ENCODE assay signal across 8 cellular contexts in genomic region chr17:76671912-76672262, GRCh38. TPM values are rescaled to one million over a fixed set of nuclear protein-coding genes. Genes with fewer than 3 reads are reported as not detected.
A peak's percentile ranks its signal among the peaks of the same experiment; 100 is the strongest.
DNase-seq lines count a peak whose midpoint lies in the region; ATAC-seq and TF ChIP-seq lines count a peak whose summit lies in the region.

No MANE protein-coding gene starts in this region.

- 0 out of 2 replicates have a peak, but pooled peaks cover 12% of the 10 kb centered on the region for H3F3A ChIP-seq in GM23338 (replicated peaks; ENCODE audit: low read depth)

- TF ChIP-seq CTCF in AG04450 (IDR thresholded peaks at IDR 0.05; ENCODE audit: low read depth, low read length): no peak
- TF ChIP-seq CTCF in GM23338 (conservative IDR thresholded peaks at IDR 0.05; ENCODE audit: low read depth in 2 of 2): no peak
- TF ChIP-seq CTCF in GM13977 (IDR thresholded peaks at IDR 0.05; ENCODE audit: extremely low read depth, insufficient read depth, missing control alignments): no peak

- CTCF ChIA-PET in AG04450 (lab: Charles Lee): interaction anchor here (0.6 to 2.0 kb wide), 7 partner anchors 10 to 168 kb away, joined by 3 to 15 read pairs (median 3); no protein-coding TSS in a partner anchor

- peaks cover 17% of the 10 kb centered on the region for H3K4me1 Mint-ChIP-seq in GM23338
- H3K4me1 Mint-ChIP-seq in activated T-helper 2 cell treated with anti-CD3 and anti-CD28 coated beads, Interferon-gamma antibody, Interleukin-2, Interleukin-4, amounts not matched to agents 10 μg/mL and 5 μg/mL and 100 μg/mL, durations not matched to agents 14 hours and 24 hours and 36 hours (ENCODE audit: low read depth): peaks cover 24% of the 10 kb centered on the region

- H3K27me3 ChIP-seq in AG04450 (ENCODE audit: control insufficient read depth, insufficient read depth, low read length) (no peaks in the 10 kb centered on the region), GM23338 (ENCODE audit: insufficient read depth) (no peaks in the 10 kb centered on the region)

- POLR2A ChIA-PET in AG04450 (lab: Yijun Ruan, JAX): interaction anchor here (0.6 to 2.1 kb wide), 9 partner anchors 12 to 142 kb away, joined by 3 to 9 read pairs (median 3); partner anchors contain the start of genes JMJD6, METTL23 and MXRA7

- H3K27me3 Mint-ChIP-seq in GM23338 (ENCODE audit: insufficient read depth, low read depth, poor library complexity): peaks cover 10% of the 10 kb centered on the region
- H3K27me3 Mint-ChIP-seq in activated T-helper 2 cell treated with anti-CD3 and anti-CD28 coated beads, Interferon-gamma antibody, Interleukin-2, Interleukin-4, amounts not matched to agents 10 μg/mL and 5 μg/mL and 100 μg/mL, durations not matched to agents 14 hours and 24 hours and 36 hours (ENCODE audit: low read depth): no peaks in the 10 kb centered on the region

- in situ Hi-C loops in GM13977 (cut with MboI; ENCODE audit: low pct_unique_long_range_greater_than_20kb, low sequenced_read_pairs, unreplicated experiment): no loop called here

- H3K79me2 ChIP-seq in GM23338 (replicated peaks; ENCODE audit: insufficient read depth): no peaks in the 10 kb centered on the region

- no peaks in the 10 kb centered on the region for H3K36me3 ChIP-seq in GM23338 (ENCODE audit: insufficient read depth)

- H4K20me1 ChIP-seq in GM23338 (replicated peaks; ENCODE audit: insufficient read depth): no peaks in the 10 kb centered on the region

- H3K27ac ChIP-seq in AG04450 (ENCODE audit: low read depth, low read length): peak overlapping the region; percentile 33
- peak overlapping the region; percentile 87 for H3K27ac ChIP-seq in GM23338 (ENCODE audit: low read depth)
- H3K27ac ChIP-seq in temporal lobe (ENCODE audit: low read depth, low read length): peak overlapping the region; percentile 90

- no peaks in the 10 kb centered on the region for H3K9me3 Mint-ChIP-seq in GM23338
- H3K9me3 Mint-ChIP-seq in activated T-helper 2 cell treated with anti-CD3 and anti-CD28 coated beads, Interferon-gamma antibody, Interleukin-2, Interleukin-4, amounts not matched to agents 10 μg/mL and 5 μg/mL and 100 μg/mL, durations not matched to agents 14 hours and 24 hours and 36 hours: peaks cover 8% of the 10 kb centered on the region

- no peaks in the 10 kb centered on the region for H3K36me3 Mint-ChIP-seq in GM23338 (ENCODE audit: low read depth)
- peaks cover 6% of the 10 kb centered on the region for H3K36me3 Mint-ChIP-seq in activated T-helper 2 cell treated with anti-CD3 and anti-CD28 coated beads, Interferon-gamma antibody, Interleukin-2, Interleukin-4, amounts not matched to agents 10 μg/mL and 5 μg/mL and 100 μg/mL, durations not matched to agents 14 hours and 24 hours and 36 hours (ENCODE audit: low read depth)

- peak overlapping the region; percentile 90 for H3K4me3 Mint-ChIP-seq in GM23338
- H3K4me3 Mint-ChIP-seq in activated T-helper 2 cell treated with anti-CD3 and anti-CD28 coated beads, Interferon-gamma antibody, Interleukin-2, Interleukin-4, amounts not matched to agents 10 μg/mL and 5 μg/mL and 100 μg/mL, durations not matched to agents 14 hours and 24 hours and 36 hours (ENCODE audit: low read depth): peak overlapping the region; percentile 91

- H3K9me3 ChIP-seq in AG04450 (ENCODE audit: control insufficient read depth, insufficient read depth, low read length) (no peaks in the 10 kb centered on the region), iPS-18c (ENCODE audit: control insufficient read depth, insufficient read depth, low read length) (no peaks in the 10 kb centered on the region)

- DNase-seq in AG04450 (ENCODE audit: low read depth, low spot score) (no peak), GM23338 (ENCODE audit: low spot score) (no peak), GM13977 (ENCODE audit: low spot score) (no peak), GOT3 (lab: John Stamatoyannopoulos, UW) (no peak)
- no peak for DNase-seq in activated T-helper 2 cell treated with anti-CD3 and anti-CD28 coated beads, Interferon-gamma antibody, Interleukin-2, Interleukin-4, amounts not matched to agents 10 μg/mL and 5 μg/mL and 100 μg/mL, durations not matched to agents 14 hours and 24 hours and 36 hours (ENCODE audit: low spot score)
- no peak for DNase-seq in stimulated activated naive CD4-positive, alpha-beta T cell treated with Interleukin-2 at 50 U/mL for 16 hours (lab: John Stamatoyannopoulos, UW)

- peak overlapping the region; percentile 92 for H3K27ac Mint-ChIP-seq in GM23338
- H3K27ac Mint-ChIP-seq in activated T-helper 2 cell treated with anti-CD3 and anti-CD28 coated beads, Interferon-gamma antibody, Interleukin-2, Interleukin-4, amounts not matched to agents 10 μg/mL and 5 μg/mL and 100 μg/mL, durations not matched to agents 14 hours and 24 hours and 36 hours: peak overlapping the region; percentile 90

- H3K4me2 ChIP-seq in GM23338: peak overlapping the region; percentile 89

- ATAC-seq in GM23338: peak; percentile 7

- H2AFZ ChIP-seq in GM23338: peak overlapping the region; percentile 85

- intact Hi-C loops in activated T-helper 2 cell treated with anti-CD3 and anti-CD28 coated beads, Interferon-gamma antibody, Interleukin-2, Interleukin-4, amounts not matched to agents 10 μg/mL and 5 μg/mL and 100 μg/mL, durations not matched to agents 14 hours and 24 hours and 36 hours (cut with micrococcal nuclease): no loop called here

- H3K4me1 ChIP-seq in GM23338 (ENCODE audit: insufficient read depth): peaks cover 14% of the 10 kb centered on the region

- H3K4me3 ChIP-seq in AG04450 (ENCODE audit: low read depth, low read length) (peak overlapping the region; percentile 75), GM23338 (peak overlapping the region; percentile 67), iPS-18c (ENCODE audit: insufficient read depth, low read depth, low read length) (peak overlapping the region; percentile 65)

- H3K9me2 ChIP-seq in GM23338 (ENCODE audit: insufficient read depth): peaks cover 2% of the 10 kb centered on the region; the same call in 1 of the 2 replicates

TF ChIP-seq in GM23338, 12 proteins besides CTCF, POLR2A, EP300 and RAD21 (continues in another document):
- no peak for TF ChIP-seq ZNF331 (CRISPR knock-in tag; IDR thresholded peaks at IDR 0.05; ENCODE audit: low read depth)
- TF ChIP-seq STAT1 (IDR thresholded peaks at IDR 0.05; ENCODE audit: unreplicated experiment): no peak
- TF ChIP-seq EZH2 (IDR thresholded peaks at IDR 0.05; ENCODE audit: low read depth, unreplicated experiment): peak; percentile 33
- TF ChIP-seq EZH2phosphoT487 (IDR thresholded peaks at IDR 0.05; ENCODE audit: unreplicated experiment): no peak

RNA-seq across cellular contexts. Expression of gene ST6GALNAC1, which starts 28.3 kb away (rescaled TPM):
- polyA plus RNA-seq in AG04450 (2011; rRNA removed) (not detected in 2 replicates), GM23338 (2016; fragmentation: Nextera tagmentation; extraction: Ambion mirVana) (not detected in 2 replicates)
- not detected in 2 replicates for polyA minus RNA-seq in AG04450 (2011; rRNA and poly(A)+ RNA removed)
- not detected in 2 replicates for total RNA-seq in GM23338 (2014; rRNA removed; shearing (Covaris generic))
- total RNA-seq in activated T-helper 2 cell treated with anti-CD3 and anti-CD28 coated beads, Interferon-gamma antibody, Interleukin-2, Interleukin-4, amounts not matched to agents 10 μg/mL and 5 μg/mL and 100 μg/mL, durations not matched to agents 14 hours and 24 hours and 36 hours: 0.14 and 0.48 TPM in 2 replicates
- 2.5 TPM for total RNA-seq in temporal lobe

RNA-seq across cellular contexts. Expression of gene MXRA7, which starts 38.9 kb away (rescaled TPM):
- polyA plus RNA-seq in AG04450 (2011; rRNA removed) (222 and 265 TPM in 2 replicates), GM23338 (2016; fragmentation: Nextera tagmentation; extraction: Ambion mirVana) (11.4 and 12.1 TPM in 2 replicates)
- polyA minus RNA-seq in AG04450 (2011; rRNA and poly(A)+ RNA removed): 92.0 and 94.3 TPM in 2 replicates
- 29.2 and 46.6 TPM in 2 replicates for total RNA-seq in GM23338 (2014; rRNA removed; shearing (Covaris generic))
- 6.6 and 8.5 TPM in 2 replicates for total RNA-seq in activated T-helper 2 cell treated with anti-CD3 and anti-CD28 coated beads, Interferon-gamma antibody, Interleukin-2, Interleukin-4, amounts not matched to agents 10 μg/mL and 5 μg/mL and 100 μg/mL, durations not matched to agents 14 hours and 24 hours and 36 hours
- 35.7 TPM for total RNA-seq in temporal lobe

RNA-seq across cellular contexts. Expression of gene JMJD6, which starts 54.5 kb away (rescaled TPM):
- polyA plus RNA-seq in AG04450 (2011; rRNA removed) (12.4 and 17.3 TPM in 2 replicates), GM23338 (2016; fragmentation: Nextera tagmentation; extraction: Ambion mirVana) (11.4 and 12.7 TPM in 2 replicates)
- 12.2 and 16.6 TPM in 2 replicates for polyA minus RNA-seq in AG04450 (2011; rRNA and poly(A)+ RNA removed)
- 11.3 and 12.8 TPM in 2 replicates for total RNA-seq in GM23338 (2014; rRNA removed; shearing (Covaris generic))
- total RNA-seq in activated T-helper 2 cell treated with anti-CD3 and anti-CD28 coated beads, Interferon-gamma antibody, Interleukin-2, Interleukin-4, amounts not matched to agents 10 μg/mL and 5 μg/mL and 100 μg/mL, durations not matched to agents 14 hours and 24 hours and 36 hours: 83.5 and 84.9 TPM in 2 replicates
- 24.3 TPM for total RNA-seq in temporal lobe

RNA-seq across cellular contexts. Expression of gene METTL23, which starts 54.8 kb away (rescaled TPM):
- polyA plus RNA-seq in AG04450 (2011; rRNA removed) (46.8 and 54.4 TPM in 2 replicates), GM23338 (2016; fragmentation: Nextera tagmentation; extraction: Ambion mirVana) (51.6 and 55.9 TPM in 2 replicates)
- polyA minus RNA-seq in AG04450 (2011; rRNA and poly(A)+ RNA removed): 11.6 and 15.5 TPM in 2 replicates
- 41.6 and 43.2 TPM in 2 replicates for total RNA-seq in GM23338 (2014; rRNA removed; shearing (Covaris generic))
- 32.1 and 33.2 TPM in 2 replicates for total RNA-seq in activated T-helper 2 cell treated with anti-CD3 and anti-CD28 coated beads, Interferon-gamma antibody, Interleukin-2, Interleukin-4, amounts not matched to agents 10 μg/mL and 5 μg/mL and 100 μg/mL, durations not matched to agents 14 hours and 24 hours and 36 hours
- total RNA-seq in temporal lobe: 12.0 TPM

Comparison
In these comparisons a context has a peak if more than half of its experiments do, and no peak if none do; other contexts are left out.
1. H3K27ac ChIP-seq: peak in every context shown above with its lines; median percentile 90 in temporal lobe; 87 in GM23338; 33 in AG04450.